ENCODE assay signal across 10 cellular contexts in the genomic region with DNA sequence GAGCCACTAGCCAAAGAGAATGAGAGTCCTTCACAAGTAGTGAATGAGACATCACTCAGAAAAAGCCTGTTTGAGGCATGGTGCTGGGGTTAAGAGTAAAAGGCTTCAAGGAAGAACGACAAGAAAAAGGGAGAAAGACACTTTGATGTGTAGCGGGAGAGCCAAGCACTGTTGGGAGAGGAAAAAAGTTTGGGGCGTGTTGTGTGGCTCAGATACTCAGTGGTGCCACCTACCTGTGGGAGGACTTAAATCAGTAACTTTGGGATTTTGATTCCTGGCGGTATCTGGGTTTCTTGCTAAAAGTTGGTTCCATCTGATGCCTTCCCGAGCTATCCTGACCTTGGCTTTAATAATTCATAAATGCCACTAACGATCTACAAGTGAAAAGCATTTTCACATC. TPM values are rescaled to one million over a fixed set of nuclear protein-coding genes. Genes with fewer than 3 reads are reported as not detected.
DNase-seq lines count a peak whose midpoint lies in the region; ATAC-seq and TF ChIP-seq lines count a peak whose summit lies in the region.
"Had no signal": no experiment of that assay in that cellular context is flagged by ENCODE, and none has a peak within 500 bp of the region (broad histone marks: within the 10 kb centered on the region; RNA-seq: fewer than 3 reads in every experiment).

No MANE protein-coding gene starts in this region.

- H3K4me3 ChIP-seq in GM06990 (replicated peaks; ENCODE audit: low read depth, low read length) (no peak overlapping the region), OCI-LY3 (ENCODE audit: low read length) (no peak overlapping the region), fibroblast of the aortic adventitia (ENCODE audit: low read depth, low read length) (no peak overlapping the region)
- H3K4me3 ChIP-seq: spleen had no signal

- no peaks in the 10 kb centered on the region for H4K20me1 ChIP-seq in OCI-LY3 (ENCODE audit: insufficient read depth, low read length)

- H3K9me3 Mint-ChIP-seq in CD14-positive monocyte = peaks cover 2 to 11% (median 9%) of the 10 kb centered on the region in 7 donors

- no peak overlapping the region for H3K27ac Mint-ChIP-seq in CD14-positive monocyte

- peak; percentile 13 for TF ChIP-seq CTCF in CD14-positive monocyte (IDR thresholded peaks at IDR 0.05)
- TF ChIP-seq CTCF in GM06990 (IDR thresholded peaks at IDR 0.05; ENCODE audit: insufficient read depth, low read length, poor library complexity, severe bottlenecking) = peak; percentile 30
- peak; percentile 47 for TF ChIP-seq CTCF in OCI-LY3 (IDR thresholded peaks at IDR 0.05; ENCODE audit: low read depth, low read length)
- TF ChIP-seq CTCF in fibroblast of the aortic adventitia (IDR thresholded peaks at IDR 0.05; ENCODE audit: insufficient read depth, low read length) = peak; percentile 30

- no peak overlapping the region for H3K4me2 ChIP-seq in OCI-LY3 (ENCODE audit: low read length)

- peaks cover 0 to 6% (median 0%) of the 10 kb centered on the region in 3 donors for H3K27me3 Mint-ChIP-seq in CD14-positive monocyte (ENCODE audit: low read depth in 3 of 3)

- no peaks in the 10 kb centered on the region for H3K36me3 Mint-ChIP-seq in CD14-positive monocyte

- H3K4me3 Mint-ChIP-seq in CD14-positive monocyte = no peak overlapping the region

- H3K4me1 ChIP-seq in OCI-LY3 (ENCODE audit: low read length) = no peaks in the 10 kb centered on the region
- H3K4me1 ChIP-seq: spleen had no signal

- H3K27ac ChIP-seq in OCI-LY3 (ENCODE audit: low read length) = no peak overlapping the region
- H3K27ac ChIP-seq: spleen had no signal

- DNase-seq in CD14-positive monocyte (ENCODE audit: low spot score) (no peak), GM06990 (ENCODE audit: extremely low read depth, insufficient read length) (no peak), fibroblast of the aortic adventitia (ENCODE audit: low read depth) (no peak)
- no peak for DNase-seq in central memory CD4-positive, alpha-beta T cell
- DNase-seq: activated naive CD4-positive, alpha-beta T cell treated with Interleukin-2 at 50 U/mL for 16 hours; spleen had no signal

- no peak overlapping the region for H3K9ac ChIP-seq in OCI-LY3 (ENCODE audit: low read length)

- H3K79me2 ChIP-seq in OCI-LY3 (ENCODE audit: low read length) = no peaks in the 10 kb centered on the region

- H3K9me3 ChIP-seq in OCI-LY3 (ENCODE audit: insufficient read depth, low read length) = no peaks in the 10 kb centered on the region

- H2AFZ ChIP-seq in OCI-LY3 (ENCODE audit: low read depth, low read length) = peak overlapping the region; percentile 69; the same call in 1 of the 2 replicates

- no peak for ATAC-seq in GM21423 (IDR thresholded peaks at IDR 0.05; ENCODE audit: unreplicated experiment)
- no peak for ATAC-seq in HG03442 (IDR thresholded peaks at IDR 0.05; ENCODE audit: unreplicated experiment)

- no peaks in the 10 kb centered on the region for H3K4me1 Mint-ChIP-seq in CD14-positive monocyte

- no peaks in the 10 kb centered on the region; the same call in 1 of the 2 replicates for H3K27me3 ChIP-seq in GM06990 (replicated peaks; ENCODE audit: control insufficient read depth, insufficient read depth, low read length)
- H3K27me3 ChIP-seq in OCI-LY3 (ENCODE audit: low read depth, low read length) = peaks cover 12% of the 10 kb centered on the region; the same call in 1 of the 2 replicates

- intact Hi-C loops in CD14-positive monocyte (cut with micrococcal nuclease) = no loop called here

- H3K36me3 ChIP-seq in GM06990 (ENCODE audit: control insufficient read depth, insufficient read depth, low read length) (no peaks in the 10 kb centered on the region), OCI-LY3 (replicated peaks; ENCODE audit: low read depth, low read length) (no peaks in the 10 kb centered on the region)
- H3K36me3 ChIP-seq: spleen had no signal

RNA-seq across cellular contexts. Expression of a gene that starts 12.3 kb away (rescaled TPM):
- polyA plus RNA-seq in CD14-positive monocyte = not detected
- not detected in 2 replicates for total RNA-seq in fibroblast of the aortic adventitia (ENCODE audit: low replicate concordance)
- total RNA-seq: myocyte, spleen had no signal
- polyA plus RNA-seq: spleen had no signal

RNA-seq across cellular contexts. Expression of a gene that starts 14.8 kb away (rescaled TPM):
- polyA plus RNA-seq in CD14-positive monocyte = not detected
- not detected in 2 replicates for total RNA-seq in fibroblast of the aortic adventitia (ENCODE audit: low replicate concordance)
- total RNA-seq: myocyte, spleen had no signal
- polyA plus RNA-seq: spleen had no signal

RNA-seq across cellular contexts. Expression of a gene that starts 37.1 kb away (rescaled TPM):
- under 1 TPM in 1 of 2 donors, not detected in 1; 0.17 TPM for polyA plus RNA-seq in CD14-positive monocyte
- not detected in 2 replicates for total RNA-seq in fibroblast of the aortic adventitia (ENCODE audit: low replicate concordance)
- total RNA-seq: myocyte had no signal
